In the genomic region with DNA sequence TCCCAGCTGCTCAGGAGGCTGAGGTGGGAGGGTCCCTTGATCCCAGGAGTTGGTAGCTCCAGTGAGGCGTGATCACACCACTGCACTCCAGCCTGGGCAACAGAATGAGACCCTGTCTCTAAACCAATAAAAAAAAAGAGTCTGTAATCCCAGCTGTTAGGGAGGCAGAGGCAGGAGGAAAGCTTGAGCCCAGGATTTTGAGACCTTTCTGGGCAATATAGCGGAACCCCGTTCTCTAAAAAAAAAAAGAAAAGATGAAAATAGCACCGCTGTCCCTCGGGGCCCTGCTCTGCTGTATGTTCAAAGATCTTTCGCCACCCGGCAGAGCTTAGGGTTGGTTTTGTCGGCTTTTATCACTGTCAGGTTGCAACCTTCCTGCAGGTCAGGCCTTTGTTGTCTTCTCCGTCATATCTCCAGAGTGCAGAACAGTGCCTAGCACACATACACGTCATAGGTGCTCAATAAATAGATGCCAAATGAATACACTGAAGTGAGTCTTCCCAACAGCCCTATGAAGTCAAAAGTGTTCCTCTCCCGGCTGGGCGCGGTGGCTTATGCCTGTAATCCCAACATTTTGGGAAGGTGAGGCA, we compare ENCODE assay signal across 23 cellular contexts. TPM values are rescaled to one million over a fixed set of nuclear protein-coding genes. Genes with fewer than 3 reads are reported as not detected.
"Had no signal": no experiment of that assay in that cellular context is flagged by ENCODE, and none has a peak within 500 bp of the region (broad histone marks: within the 10 kb centered on the region; RNA-seq: fewer than 3 reads in every experiment).

No MANE protein-coding gene starts in this region.

- H3K9me3 ChIP-seq: esophagus muscularis mucosa, neutrophil, pancreas, stomach, testis had no signal

- H3K36me3 ChIP-seq: esophagus muscularis mucosa, neutrophil had no signal

- H3K27me3 Mint-ChIP-seq: activated CD4-positive, alpha-beta memory T cell treated with anti-CD3 and anti-CD28 coated beads, Interleukin-2, amount 10 ng/mL, durations not matched to agents 7 days and 5 days; activated naive CD8-positive, alpha-beta T cell treated with anti-CD3 and anti-CD28 coated beads, Interleukin-2, amount 50 U/mL, for 24 hours; activated T-cell treated with anti-CD3 and anti-CD28 coated beads, Interleukin-2, amount 50 U/mL, for 24 hours; naive thymus-derived CD8-positive, alpha-beta T cell; type B pancreatic cell had no signal

- H3K27ac Mint-ChIP-seq: activated CD4-positive, alpha-beta memory T cell treated with anti-CD3 and anti-CD28 coated beads, Interleukin-2, amount 10 ng/mL, durations not matched to agents 7 days and 5 days; activated naive CD8-positive, alpha-beta T cell treated with anti-CD3 and anti-CD28 coated beads, Interleukin-2, amount 50 U/mL, for 24 hours; activated T-cell treated with anti-CD3 and anti-CD28 coated beads, Interleukin-2, amount 50 U/mL, for 24 hours; activated T-helper 2 cell treated with anti-CD3 and anti-CD28 coated beads, Interferon-gamma antibody, Interleukin-2, Interleukin-4, amounts not matched to agents 10 μg/mL and 5 μg/mL and 100 μg/mL, durations not matched to agents 14 hours and 24 hours and 36 hours; stimulated activated effector memory CD8-positive, alpha-beta T cell treated with anti-CD3 and anti-CD28 coated beads, Interleukin-12 subunit alpha, Interleukin-12 subunit beta, amount 100 ng/mL, for 72 hours; type B pancreatic cell had no signal

- H3K4me1 ChIP-seq: testis had no signal

- H3K27me3 ChIP-seq: esophagus muscularis mucosa, neutrophil, pancreas, stomach, testis had no signal

- H3K36me3 Mint-ChIP-seq: naive thymus-derived CD8-positive, alpha-beta T cell; stimulated activated effector memory CD8-positive, alpha-beta T cell treated with anti-CD3 and anti-CD28 coated beads, Interleukin-12 subunit alpha, Interleukin-12 subunit beta, amount 100 ng/mL, for 72 hours; type B pancreatic cell had no signal

- H3K4me3 ChIP-seq: coronary artery, esophagus muscularis mucosa, pancreas, smooth muscle cell, stomach, testis had no signal

- H3K9me3 Mint-ChIP-seq: activated CD4-positive, alpha-beta memory T cell treated with anti-CD3 and anti-CD28 coated beads, Interleukin-2, amount 10 ng/mL, durations not matched to agents 7 days and 5 days; activated naive CD8-positive, alpha-beta T cell treated with anti-CD3 and anti-CD28 coated beads, Interleukin-2, amount 50 U/mL, for 24 hours; activated T-cell treated with anti-CD3 and anti-CD28 coated beads, Interleukin-2, amount 50 U/mL, for 24 hours; activated T-helper 2 cell treated with anti-CD3 and anti-CD28 coated beads, Interferon-gamma antibody, Interleukin-2, Interleukin-4, amounts not matched to agents 10 μg/mL and 5 μg/mL and 100 μg/mL, durations not matched to agents 14 hours and 24 hours and 36 hours; naive thymus-derived CD8-positive, alpha-beta T cell; stimulated activated effector memory CD8-positive, alpha-beta T cell treated with anti-CD3 and anti-CD28 coated beads, Interleukin-12 subunit alpha, Interleukin-12 subunit beta, amount 100 ng/mL, for 72 hours; type B pancreatic cell had no signal

- H3K4me3 Mint-ChIP-seq: activated CD4-positive, alpha-beta memory T cell treated with anti-CD3 and anti-CD28 coated beads, Interleukin-2, amount 10 ng/mL, durations not matched to agents 7 days and 5 days; activated naive CD8-positive, alpha-beta T cell treated with anti-CD3 and anti-CD28 coated beads, Interleukin-2, amount 50 U/mL, for 24 hours; activated T-cell treated with anti-CD3 and anti-CD28 coated beads, Interleukin-2, amount 50 U/mL, for 24 hours; stimulated activated effector memory CD8-positive, alpha-beta T cell treated with anti-CD3 and anti-CD28 coated beads, Interleukin-12 subunit alpha, Interleukin-12 subunit beta, amount 100 ng/mL, for 72 hours; type B pancreatic cell had no signal

- H3K4me2 ChIP-seq: smooth muscle cell had no signal

- DNase-seq: activated CD4-positive, alpha-beta memory T cell treated with anti-CD3 and anti-CD28 coated beads, Interleukin-2, amount 10 ng/mL, durations not matched to agents 7 days and 5 days; activated CD4-positive, alpha-beta T cell treated with anti-CD3 and anti-CD28 coated beads for 48 hours; activated CD4-positive, CD25-positive, alpha-beta regulatory T cell; activated naive CD4-positive, alpha-beta T cell treated with Interleukin-2 at 50 U/mL for 16 hours; activated naive CD8-positive, alpha-beta T cell treated with anti-CD3 and anti-CD28 coated beads, Interleukin-2, amount 50 U/mL, for 24 hours; activated T-cell treated with anti-CD3 and anti-CD28 coated beads, Interleukin-2, amount 50 U/mL, for 24 hours; anterior cingulate cortex; mesendoderm; naive thymus-derived CD8-positive, alpha-beta T cell; pancreas; stimulated activated CD4-positive, alpha-beta T cell treated with anti-CD3 and anti-CD28 coated beads, Interleukin-4, amount 100 ng/mL, for 24 hours; stomach; SW 1271; T-helper 2 cell; testis had no signal

- H3K27ac ChIP-seq: coronary artery, neutrophil had no signal

- FAIRE-seq: pancreas had no signal

- ATAC-seq: activated naive CD8-positive, alpha-beta T cell treated with anti-CD3 and anti-CD28 coated beads, Interleukin-2, amount 50 U/mL, for 24 hours; naive thymus-derived CD8-positive, alpha-beta T cell; pancreas; sciatic nerve; stimulated activated effector memory CD8-positive, alpha-beta T cell treated with anti-CD3 and anti-CD28 coated beads, Interleukin-12 subunit alpha, Interleukin-12 subunit beta, amount 100 ng/mL, for 72 hours had no signal

RNA-seq across cellular contexts. Expression of a gene that starts 13.4 kb away (rescaled TPM):
- total RNA-seq: activated CD4-positive, alpha-beta memory T cell treated with anti-CD3 and anti-CD28 coated beads, Interleukin-2, amount 10 ng/mL, durations not matched to agents 7 days and 5 days; activated T-helper 2 cell treated with anti-CD3 and anti-CD28 coated beads, Interferon-gamma antibody, Interleukin-2, Interleukin-4, amounts not matched to agents 10 μg/mL and 5 μg/mL and 100 μg/mL, durations not matched to agents 14 hours and 24 hours and 36 hours; naive thymus-derived CD8-positive, alpha-beta T cell had no signal
- polyA plus RNA-seq: naive thymus-derived CD8-positive, alpha-beta T cell had no signal

RNA-seq across cellular contexts. Expression of a gene that starts 17.8 kb away (rescaled TPM):
- total RNA-seq: activated CD4-positive, alpha-beta memory T cell treated with anti-CD3 and anti-CD28 coated beads, Interleukin-2, amount 10 ng/mL, durations not matched to agents 7 days and 5 days; activated T-helper 2 cell treated with anti-CD3 and anti-CD28 coated beads, Interferon-gamma antibody, Interleukin-2, Interleukin-4, amounts not matched to agents 10 μg/mL and 5 μg/mL and 100 μg/mL, durations not matched to agents 14 hours and 24 hours and 36 hours; naive thymus-derived CD8-positive, alpha-beta T cell; sciatic nerve had no signal
